ENCODE assay signal across 8 cellular contexts in the genomic region with DNA sequence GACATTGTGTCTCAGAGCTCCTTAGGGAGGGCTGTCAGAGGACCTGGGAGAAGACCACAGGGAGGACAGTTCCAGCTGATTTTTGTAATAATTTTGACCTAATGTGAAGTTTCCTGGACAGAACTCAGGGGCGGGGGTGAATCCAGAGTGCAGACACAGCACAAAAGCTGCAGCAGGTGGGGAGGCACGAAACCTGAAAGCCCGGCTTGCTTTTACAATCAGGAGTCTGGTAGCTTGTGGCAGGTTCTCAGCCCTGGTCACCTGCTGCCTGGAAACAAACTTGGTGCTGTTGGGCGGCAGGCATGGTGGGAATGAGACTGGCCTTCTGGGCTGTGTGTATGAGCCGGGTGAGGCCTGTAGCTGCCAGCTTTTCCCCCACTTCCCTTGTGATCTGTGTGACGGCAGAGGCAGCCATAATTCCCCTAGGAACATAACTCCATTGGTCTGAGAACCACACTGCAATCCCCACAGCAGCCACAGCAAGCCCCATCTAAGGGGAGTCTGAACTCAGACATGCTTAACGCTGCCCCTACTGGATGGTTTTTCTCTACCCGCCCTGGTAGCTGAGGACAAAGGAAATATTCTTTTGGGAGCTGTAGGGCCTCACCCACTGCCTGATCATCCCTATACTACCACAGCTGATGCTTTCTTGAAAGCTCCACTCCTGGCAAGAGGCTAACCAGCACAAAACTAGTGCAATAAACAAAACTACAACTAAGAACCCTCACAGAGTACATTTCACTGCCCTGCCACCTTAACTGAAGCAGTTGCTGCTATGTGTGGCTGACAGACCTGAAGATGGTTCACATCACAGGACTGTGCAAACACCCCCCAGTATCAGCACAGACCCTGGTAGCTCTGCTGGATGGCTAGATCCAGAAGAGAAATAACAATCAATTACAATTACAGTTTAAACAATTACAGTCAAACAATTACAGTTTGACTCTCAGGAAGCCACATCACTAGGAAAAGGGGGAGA.
DNase-seq lines count a peak whose midpoint lies in the region; ATAC-seq and TF ChIP-seq lines count a peak whose summit lies in the region.

No MANE protein-coding gene starts in this region.

- TF ChIP-seq EP300 in suprapubic skin (IDR thresholded peaks at IDR 0.05), result no peak

- H3K27ac ChIP-seq in OCI-LY7 (ENCODE audit: low read depth, low read length, poor library complexity, severe bottlenecking) (no peak overlapping the region), foreskin keratinocyte (no peak overlapping the region), suprapubic skin (no peak overlapping the region)

- peak; percentile 62 for TF ChIP-seq CTCF in OCI-LY7 (conservative IDR thresholded peaks at IDR 0.05; ENCODE audit: low read length)
- TF ChIP-seq CTCF in foreskin keratinocyte (conservative IDR thresholded peaks at IDR 0.05), result peak; percentile 53
- TF ChIP-seq CTCF in suprapubic skin (IDR thresholded peaks at IDR 0.05), result no peak

- H3K4me3 ChIP-seq in OCI-LY7 (ENCODE audit: low read depth, low read length, poor library complexity, severe bottlenecking) (no peak overlapping the region), suprapubic skin (no peak overlapping the region)

- POLR2A ChIA-PET in OCI-LY7 (lab: Charles Lee), result no interaction called here

- no peaks in the 10 kb centered on the region for H4K20me1 ChIP-seq in OCI-LY7 (ENCODE audit: insufficient read depth, low read length)

- CTCF ChIA-PET in OCI-LY7 (lab: Charles Lee; ENCODE audit: unreplicated experiment), result interaction anchor here (0.6 kb wide), 1 partner anchor 1953 kb away, joined by 3 read pairs; no protein-coding TSS in a partner anchor

- H3K27me3 ChIP-seq in foreskin keratinocyte (no peaks in the 10 kb centered on the region), suprapubic skin (no peaks in the 10 kb centered on the region)

- DNase-seq in Ammon's horn (ENCODE audit: low spot score) (peak; percentile 3), OCI-LY7 (ENCODE audit: low spot score) (peak; percentile 29), foreskin keratinocyte (peak in 1 of 2 donors; percentile 17), activated gamma-delta T cell treated with Interleukin-2 at 50 U/mL for 16 hours (no peak), suprapubic skin (ENCODE audit: low spot score in 2 of 2) (no peak)

- no peak for TF ChIP-seq POLR2A in suprapubic skin (IDR thresholded peaks at IDR 0.05)

- intact Hi-C loops in OCI-LY7 (cut with micrococcal nuclease; ENCODE audit: unreplicated experiment), result no loop called here

- no TSS peak for BruUV-seq in OCI-LY7 (replicated peaks; lab: Mats Ljungman, UMichigan)

- no peaks in the 10 kb centered on the region for H3K4me1 ChIP-seq in OCI-LY7 (ENCODE audit: insufficient read depth, low read length, poor library complexity, severe bottlenecking)
- H3K4me1 ChIP-seq in foreskin keratinocyte, result no peaks in the 10 kb centered on the region
- no peaks in the 10 kb centered on the region for H3K4me1 ChIP-seq in suprapubic skin

- H3K36me3 ChIP-seq in OCI-LY7 (ENCODE audit: insufficient read depth, low read length), result no peaks in the 10 kb centered on the region
- H3K36me3 ChIP-seq in suprapubic skin, result no peaks in the 10 kb centered on the region

- H3K9me3 ChIP-seq in OCI-LY7 (ENCODE audit: low read length) (no peaks in the 10 kb centered on the region), suprapubic skin (no peaks in the 10 kb centered on the region)

- H3K4me2 ChIP-seq in OCI-LY7 (ENCODE audit: low read length), result no peak overlapping the region

- ATAC-seq in GM19023 (IDR thresholded peaks at IDR 0.05; ENCODE audit: unreplicated experiment) (peak; percentile 79), HG03095 (IDR thresholded peaks at IDR 0.05; ENCODE audit: unreplicated experiment) (peak; percentile 97), foreskin keratinocyte (peak; percentile 87), GM19452 (IDR thresholded peaks at IDR 0.05; ENCODE audit: unreplicated experiment) (no peak)

- H3K79me2 ChIP-seq in OCI-LY7 (ENCODE audit: insufficient read depth, low read depth, low read length), result no peaks in the 10 kb centered on the region

- no peak overlapping the region for H2AFZ ChIP-seq in OCI-LY7 (ENCODE audit: low read length)

- WGBS in suprapubic skin, result 83% methylated on average over 6 of the region's 8 CpGs

- no peaks in the 10 kb centered on the region for H3K9me2 ChIP-seq in OCI-LY7 (ENCODE audit: insufficient read depth, low read length)

Comparison
In these comparisons a context has a peak if more than half of its experiments do, and no peak if none do; other contexts are left out.
1. DNase-seq: peak in Ammon's horn (single experiment) and OCI-LY7 (single experiment); none in activated gamma-delta T cell treated with Interleukin-2 at 50 U/mL for 16 hours (single experiment) and suprapubic skin (0 of 2).
2. CTCF ChIP-seq: peak in OCI-LY7 (single experiment) and foreskin keratinocyte (single experiment); none in suprapubic skin (0 of 2).